Comparison of ENCODE assay signal across 8 cellular contexts in genomic region chr3:186617038-186617934, GRCh38. TPM values are rescaled to one million over a fixed set of nuclear protein-coding genes. Genes with fewer than 3 reads are reported as not detected.
DNase-seq lines count a peak whose midpoint lies in the region; ATAC-seq, FAIRE-seq and TF ChIP-seq lines count a peak whose summit lies in the region.

No MANE protein-coding gene starts in this region.

- peak; percentile 74 to 90 (median 82) for TF ChIP-seq CTCF in heart left ventricle (IDR thresholded peaks at IDR 0.05)

- peak; percentile 81 for DNase-seq in GM12891 (ENCODE audit: insufficient read length, low spot score)
- peak; percentile 54 for DNase-seq in NCI-H128 (lab: John Stamatoyannopoulos, UW; ENCODE audit: unreplicated experiment)
- peak; percentile 92 for DNase-seq in SW480 (ENCODE audit: low spot score)
- peak; percentile 63 for DNase-seq in activated naive CD8-positive, alpha-beta T cell treated with anti-CD3 and anti-CD28 coated beads, Interleukin-2, amount 50 U/mL, for 16 hours (ENCODE audit: low read depth, low spot score)
- peak; percentile 75 to 92 (median 84) for DNase-seq in heart left ventricle
- peak; percentile 66 for DNase-seq in putamen (ENCODE audit: low spot score)
- no peak for DNase-seq in cerebellar nuclear complex (lab: John Stamatoyannopoulos, UW)

- peak overlapping the region in 5 of 12 donors; percentile 2 to 30 (median 27) for H3K4me3 ChIP-seq in heart left ventricle

- H3K4me1 ChIP-seq in heart left ventricle = peaks cover 0 to 19% (median 4%) of the 10 kb centered on the region in 12 donors

- no peaks in the 10 kb centered on the region for H3K9me3 ChIP-seq in heart left ventricle

- ATAC-seq in HG02840 (IDR thresholded peaks at IDR 0.05; ENCODE audit: low FRiP score, unreplicated experiment) (peak; percentile 75), heart left ventricle (peak; percentile 83 to 97 (median 96))

- H3K27ac ChIP-seq in heart left ventricle = peak overlapping the region in 1 of 12 donors; percentile 25

- H3K27me3 ChIP-seq in heart left ventricle = peaks cover 0 to 46% (median 0%) of the 10 kb centered on the region in 9 donors

- peak; percentile 83 for FAIRE-seq in GM12891 (lab: Jason Lieb, UNC)

- WGBS in heart left ventricle, 4 donors = 18 to 25% (median 20%) methylated on average over 25 to 30 of the region's 30 CpGs

- intact Hi-C loops in heart left ventricle (cut with DNase I) = loop anchor here (2.0 to 10.0 kb wide), 9 partner anchors 76 to 1098 kb away; no protein-coding TSS in a partner anchor

- TF ChIP-seq POLR2A in GM12891 (IDR thresholded peaks at IDR 0.05; ENCODE audit: low read depth, low read length) (no peak), heart left ventricle (IDR thresholded peaks at IDR 0.05) (no peak)

- H3K36me3 ChIP-seq in heart left ventricle = no peaks in the 10 kb centered on the region

TF ChIP-seq in GM12891, 5 proteins besides CTCF, POLR2A, EP300 and RAD21:
- TF ChIP-seq POU2F2 (IDR thresholded peaks at IDR 0.05; ENCODE audit: low read depth, low read length) (0 out of 2 replicates have a peak, but pooled peaks have one; percentile 44), TAF1 (IDR thresholded peaks at IDR 0.05; ENCODE audit: low read depth, low read length) (no peak), POLR2AphosphoS5 (IDR thresholded peaks at IDR 0.05; ENCODE audit: low read depth, low read length) (no peak), PAX5 (IDR thresholded peaks at IDR 0.05; ENCODE audit: insufficient read depth, low read length, severe bottlenecking) (no peak), SPI1 (IDR thresholded peaks at IDR 0.05; ENCODE audit: low read depth, low read length) (peak; percentile 55; the same call in 1 of the 2 replicates)

RNA-seq across cellular contexts. Expression of gene AHSG, which starts 4.4 kb away (rescaled TPM):
- not detected for polyA plus RNA-seq in GM12891 (2012; ENCODE audit: low read depth, missing spikeins)
- total RNA-seq in heart left ventricle = not detected
- under 1 TPM in 1 of 2 donors, not detected in 1; 0.06 TPM for polyA plus RNA-seq in heart left ventricle

RNA-seq across cellular contexts. Expression of gene FETUB, which starts 22.9 kb away (rescaled TPM):
- polyA plus RNA-seq in GM12891 (2012; ENCODE audit: low read depth, missing spikeins) = not detected
- under 1 TPM in 1 of 9 donors, not detected in 8; 0.14 TPM for total RNA-seq in heart left ventricle
- polyA plus RNA-seq in heart left ventricle = not detected

RNA-seq across cellular contexts. Expression of gene DNAJB11, which starts 46.8 kb away (rescaled TPM):
- 34.4 TPM for polyA plus RNA-seq in GM12891 (2012; ENCODE audit: low read depth, missing spikeins)
- 10 to 100 TPM; 17.3 to 37.7 (median 25.2) TPM for total RNA-seq in heart left ventricle
- polyA plus RNA-seq in heart left ventricle = 100 to 1,000 TPM in 1 of 2 donors, 10 to 100 TPM in 1; 33.7 to 151 TPM

RNA-seq across cellular contexts. Expression of gene HRG, which starts 48.5 kb away (rescaled TPM):
- not detected for polyA plus RNA-seq in GM12891 (2012; ENCODE audit: low read depth, missing spikeins)
- total RNA-seq in heart left ventricle = not detected
- under 1 TPM in 1 of 2 donors, not detected in 1; 0.04 TPM for polyA plus RNA-seq in heart left ventricle

RNA-seq across cellular contexts. Expression of gene TBCCD1, which starts 50.1 kb away (rescaled TPM):
- 4.4 TPM for polyA plus RNA-seq in GM12891 (2012; ENCODE audit: low read depth, missing spikeins)
- total RNA-seq in heart left ventricle = 1 to 10 TPM; 6.2 to 9.8 (median 7.6) TPM
- 10 to 100 TPM in 1 of 2 donors, 1 to 10 TPM in 1; 2.9 to 10.3 TPM for polyA plus RNA-seq in heart left ventricle

Comparison
In these comparisons a context has a peak if more than half of its experiments do, and no peak if none do; other contexts are left out.
1. DNase-seq: peak in GM12891 (single experiment), NCI-H128 (single experiment), SW480 (single experiment), activated naive CD8-positive, alpha-beta T cell treated with anti-CD3 and anti-CD28 coated beads, Interleukin-2, amount 50 U/mL, for 16 hours (single experiment), heart left ventricle (5 of 5) and putamen (single experiment); none in cerebellar nuclear complex (0 of 2).